1 cellular context compared by ENCODE assay signal in the genomic region with DNA sequence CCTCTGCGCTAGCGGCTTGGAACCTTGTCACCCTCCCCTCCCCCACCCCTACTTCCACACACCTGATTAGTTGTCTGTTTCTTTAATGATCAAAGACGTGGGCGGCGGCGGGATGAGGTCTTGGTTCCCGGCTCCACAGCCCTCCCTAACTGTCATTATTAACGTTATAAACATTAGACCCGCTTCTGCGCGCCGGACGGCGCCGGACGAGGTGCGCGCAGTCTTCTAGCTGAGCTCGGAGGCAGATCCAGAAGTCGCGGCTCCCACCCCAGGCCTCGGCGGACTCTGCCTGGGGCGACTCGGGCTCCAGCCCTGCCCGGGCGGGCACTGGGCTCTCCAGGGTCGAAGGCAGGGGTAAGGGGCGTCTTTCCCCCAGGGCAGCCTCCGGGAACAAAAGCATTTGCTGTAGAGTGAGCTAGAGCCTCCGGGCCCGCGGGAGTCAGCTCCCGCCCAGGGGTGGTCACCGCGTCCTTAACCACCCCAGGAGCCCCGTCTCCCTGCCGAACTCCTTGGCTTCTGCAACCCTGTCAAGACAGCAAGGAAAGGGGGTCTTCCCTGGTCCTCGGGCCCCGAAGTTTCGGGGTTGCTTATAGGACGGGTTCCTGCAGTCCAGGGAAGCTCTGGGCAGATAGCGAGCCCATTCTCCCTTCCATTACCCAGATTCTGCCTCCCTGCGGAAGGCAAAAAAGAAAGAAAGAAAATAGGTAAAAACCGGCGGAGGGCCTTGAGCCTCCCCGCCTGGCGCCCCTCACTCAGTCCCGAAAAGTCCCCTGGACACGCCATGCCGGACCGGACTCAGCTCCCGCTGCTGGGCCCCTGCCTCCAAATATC.
TF ChIP-seq lines count a peak whose summit lies in the region.

No MANE protein-coding gene starts in this region.

TF ChIP-seq in HepG2, 621 proteins besides CTCF, POLR2A, EP300 and RAD21:
- TF ChIP-seq ZBTB33 (CRISPR knock-in tag; IDR thresholded peaks at IDR 0.05) (no peak), ZNF558 (CRISPR knock-in tag; IDR thresholded peaks at IDR 0.05; ENCODE audit: borderline replicate concordance) (no peak), REL (CRISPR knock-in tag; conservative IDR thresholded peaks at IDR 0.05) (no peak), NCOR1 (IDR thresholded peaks at IDR 0.05; ENCODE audit: borderline replicate concordance, low read length) (no peak)
